Comparison of ENCODE assay signal across 19 cellular contexts in genomic region chr16:52066951-52067350, GRCh38.
DNase-seq lines count a peak whose midpoint lies in the region; ATAC-seq and TF ChIP-seq lines count a peak whose summit lies in the region.
"Had no signal": no experiment of that assay in that cellular context is flagged by ENCODE, and none has a peak within 500 bp of the region (broad histone marks: within the 10 kb centered on the region; RNA-seq: fewer than 3 reads in every experiment).

No MANE protein-coding gene starts in this region.

- no peak for ATAC-seq in GM18517 (IDR thresholded peaks at IDR 0.05; ENCODE audit: unreplicated experiment)
- ATAC-seq: HepG2 had no signal

- peaks cover 27% of the 10 kb centered on the region for H3K4me1 Mint-ChIP-seq in neural crest cell
- H3K4me1 Mint-ChIP-seq: B cell had no signal

- H3K27ac Mint-ChIP-seq in neural crest cell (ENCODE audit: unreplicated experiment), result peak overlapping the region; percentile 76
- H3K27ac Mint-ChIP-seq: B cell; CD4-positive, alpha-beta T cell had no signal

- H3K36me3 Mint-ChIP-seq in neural crest cell (ENCODE audit: low read depth), result peaks cover 2% of the 10 kb centered on the region

- no peaks in the 10 kb centered on the region for H3K27me3 Mint-ChIP-seq in neural crest cell (ENCODE audit: low read depth)
- H3K27me3 Mint-ChIP-seq: B cell; CD4-positive, alpha-beta T cell had no signal

- H3K4me3 Mint-ChIP-seq in neural crest cell, result no peak overlapping the region
- H3K4me3 Mint-ChIP-seq: B cell; CD4-positive, alpha-beta T cell had no signal

- intact Hi-C loops in head of caudate nucleus (cut with DNase I), result loop anchor here (5.0 to 10.0 kb wide), 2 partner anchors 845 to 958 kb away; no protein-coding TSS in a partner anchor

- no peak for TF ChIP-seq CTCF in neural crest cell (conservative IDR thresholded peaks at IDR 0.05)

- no peaks in the 10 kb centered on the region for H3K9me3 Mint-ChIP-seq in neural crest cell

- DNase-seq in DMS53 (lab: John Stamatoyannopoulos, UW), result peak; percentile 28
- no peak for DNase-seq in DMS53 treated with DMSO at 0.1 percent for 48 hours (lab: John Stamatoyannopoulos, UW; ENCODE audit: unreplicated experiment)
- peak in 32 of 42 donors; percentile 14 to 78 (median 50) for DNase-seq in head of caudate nucleus
- no peak for DNase-seq in neural crest cell (ENCODE audit: low read depth, low spot score)
- no peak for DNase-seq in CD1c-positive myeloid dendritic cell (ENCODE audit: extremely low spot score)
- no peak for DNase-seq in DMS 273 treated with DMSO at 0.1 percent for 48 hours (lab: John Stamatoyannopoulos, UW)
- DNase-seq in HK-2 (ENCODE audit: unreplicated experiment), result no peak
- DNase-seq: CD4-positive, alpha-beta T cell; KBM-7; NCI-H1105; NCI-H2081; NCI-H2171 treated with DMSO at 0.1 percent for 48 hours; NK-92 treated with Interleukin-12 subunit alpha and Interleukin-12 subunit beta, amount 100 ng/mL, for 24 hours; Peyer's patch; Right ventricle myocardium superior; SK-N-SH had no signal

Comparison
In these comparisons a context has a peak if more than half of its experiments do, and no peak if none do; other contexts are left out.
1. DNase-seq: peak in DMS53 (single experiment) and head of caudate nucleus (32 of 42); none in DMS53 treated with DMSO at 0.1 percent for 48 hours (single experiment), neural crest cell (single experiment), CD1c-positive myeloid dendritic cell (single experiment), DMS 273 treated with DMSO at 0.1 percent for 48 hours (single experiment) and HK-2 (single experiment).